9 cellular contexts compared by ENCODE assay signal in genomic region chr20:39132511-39132910, GRCh38.
"Had no signal": no experiment of that assay in that cellular context is flagged by ENCODE, and none has a peak within 500 bp of the region (broad histone marks: within the 10 kb centered on the region; RNA-seq: fewer than 3 reads in every experiment).

No MANE protein-coding gene starts in this region.

- H3K36me3 ChIP-seq: HAP-1 had no signal

- DNase-seq: GM23248, GOT3, H7, H9, HCEC 1CT, HFFc6 had no signal

- ATAC-seq: GM23338, HCT116 had no signal

- H3K4me1 ChIP-seq: HAP-1 had no signal

- H3K9me3 ChIP-seq: HAP-1 had no signal

- H3K9ac ChIP-seq: GM23248 had no signal

- H2AFZ ChIP-seq: GM23248, GM23338 had no signal

- H3K27ac ChIP-seq: GM23248 had no signal

- H3K4me3 ChIP-seq: GM23248, GM23338, HAP-1 had no signal

- H3K4me2 ChIP-seq: GM23338 had no signal
